Comparison of ENCODE assay signal across 32 cellular contexts in genomic region chr14:90886297-90886830, GRCh38.
"Had no signal": no experiment of that assay in that cellular context is flagged by ENCODE, and none has a peak within 500 bp of the region (broad histone marks: within the 10 kb centered on the region; RNA-seq: fewer than 3 reads in every experiment).

No MANE protein-coding gene starts in this region.

- H3K4me3 ChIP-seq: ascending aorta, breast epithelium, cardiac muscle cell, colonic mucosa, esophagus squamous epithelium, gastroesophageal sphincter had no signal

- FAIRE-seq: endometrium, endothelial cell of umbilical vein had no signal

- H3K27me3 ChIP-seq: ascending aorta, breast epithelium, cardiac muscle cell, colonic mucosa, esophagus squamous epithelium, gastroesophageal sphincter had no signal

- H3K9me3 ChIP-seq: breast epithelium, colonic mucosa, esophagus squamous epithelium, gastroesophageal sphincter had no signal

- ATAC-seq: activated naive CD4-positive, alpha-beta T cell treated with anti-CD3 and anti-CD28 coated beads, Interleukin-2, amount 50 U/mL, for 72 hours; activated T-cell treated with anti-CD3 and anti-CD28 coated beads, Interleukin-2, amount 50 U/mL, for 72 hours; gastroesophageal sphincter; T-helper 17 cell; WTC11 had no signal

- DNase-seq: activated CD4-positive, alpha-beta memory T cell treated with anti-CD3 and anti-CD28 coated beads, Interleukin-2, amount 10 ng/mL, durations not matched to agents 7 days and 5 days; activated CD4-positive, alpha-beta T cell treated with anti-CD3 and anti-CD28 coated beads for 1 hour; activated CD4-positive, alpha-beta T cell treated with anti-CD3 and anti-CD28 coated beads for 4 hours; activated CD4-positive, alpha-beta T cell treated with anti-CD3 and anti-CD28 coated beads, Interleukin-2, amount 10 ng/mL, durations not matched to agents 7 days and 5 days; activated CD4-positive, alpha-beta T cell treated with anti-CD3 and anti-CD28 coated beads, Interleukin-2, amount 50 U/mL, for 4 hours; activated CD8-positive, alpha-beta memory T cell treated with anti-CD3 and anti-CD28 coated beads, Interleukin-2, amount 50 U/mL, for 48 hours; activated gamma-delta T cell; activated naive CD4-positive, alpha-beta T cell; activated naive CD4-positive, alpha-beta T cell treated with anti-CD3 and anti-CD28 coated beads, Interleukin-2, amount 10 ng/mL, durations not matched to agents 7 days and 5 days; activated naive CD8-positive, alpha-beta T cell treated with anti-CD3 and anti-CD28 coated beads, Interleukin-2, amount 10 ng/mL, durations not matched to agents 7 days and 5 days; activated T-cell treated with anti-CD3 and anti-CD28 coated beads for 4 hours; activated T-cell treated with anti-CD3 and anti-CD28 coated beads, Interleukin-2, amount 50 U/mL, for 24 hours; activated T-cell treated with anti-CD3 and anti-CD28 coated beads, Interleukin-2, amount 50 U/mL, for 72 hours; central memory CD4-positive, alpha-beta T cell; cerebellar nuclear complex; colonic mucosa; effector CD8-positive, alpha-beta T cell; esophagus squamous epithelium; foreskin melanocyte; head of caudate nucleus; T-helper 17 cell; T1000 had no signal

- H3K27ac ChIP-seq: ascending aorta, breast epithelium, cardiac muscle cell, colonic mucosa, epithelial cell of prostate, esophagus squamous epithelium, gastroesophageal sphincter, VCaP had no signal

- H3K36me3 ChIP-seq: ascending aorta, breast epithelium, cardiac muscle cell, colonic mucosa had no signal

- H3K4me1 ChIP-seq: ascending aorta, breast epithelium, colonic mucosa, esophagus squamous epithelium, gastroesophageal sphincter had no signal
